In the genomic region with DNA sequence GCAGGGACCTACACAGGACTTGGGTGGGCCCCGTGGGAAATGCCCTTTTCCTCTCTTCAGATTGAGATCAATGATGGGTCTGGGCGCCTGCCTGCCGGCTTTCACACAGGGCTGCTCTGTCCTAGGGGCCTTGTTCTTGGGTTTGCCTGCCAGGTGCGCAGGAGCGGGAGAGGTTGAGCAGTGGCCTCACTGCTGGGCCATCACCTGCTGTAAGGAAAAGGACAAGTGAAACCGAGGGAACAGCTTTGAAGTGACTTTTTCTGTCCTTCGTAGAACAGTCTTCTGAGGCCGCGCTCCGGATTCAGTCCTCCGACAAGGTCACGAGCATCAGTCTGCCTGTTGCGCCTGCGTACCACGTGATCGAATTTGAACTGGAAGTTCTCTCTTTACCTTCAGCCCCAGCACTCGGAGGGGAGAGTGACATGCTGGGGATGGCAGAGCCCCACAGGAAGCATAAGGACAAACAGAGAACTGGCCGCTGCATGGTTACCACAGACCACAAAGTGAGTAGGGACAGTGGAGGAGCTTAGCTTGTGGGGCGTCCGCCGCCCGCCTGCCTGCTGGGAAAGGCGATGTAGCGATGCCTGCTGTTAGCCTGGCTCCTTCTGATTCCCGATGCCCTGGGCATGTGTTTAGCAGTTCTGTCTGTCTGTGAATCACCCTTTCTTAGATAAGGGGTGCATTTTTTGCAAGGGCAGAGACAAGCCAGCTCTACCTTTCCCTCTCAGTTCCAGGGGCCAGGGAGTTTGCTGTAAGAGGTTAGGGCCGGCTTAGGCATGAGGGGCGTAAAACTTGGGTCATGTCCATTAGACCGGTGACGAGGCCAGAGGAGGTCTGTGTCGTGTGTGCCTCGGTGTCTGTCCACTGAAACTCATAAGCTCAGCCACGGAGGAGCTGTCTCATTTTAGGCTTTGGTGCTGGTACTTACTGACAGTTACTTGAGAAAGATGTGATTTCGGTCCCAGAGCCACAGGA, we compare ENCODE assay signal across 11 cellular contexts. TPM values are rescaled to one million over a fixed set of nuclear protein-coding genes. Genes with fewer than 3 reads are reported as not detected.
DNase-seq lines count a peak whose midpoint lies in the region; ATAC-seq and TF ChIP-seq lines count a peak whose summit lies in the region.
"Had no signal": no experiment of that assay in that cellular context is flagged by ENCODE, and none has a peak within 500 bp of the region (broad histone marks: within the 10 kb centered on the region; RNA-seq: fewer than 3 reads in every experiment).

No MANE protein-coding gene starts in this region.

- H3K4me1 ChIP-seq in right cardiac atrium (ENCODE audit: control insufficient read depth, insufficient read depth, low read length): peaks cover 19% of the 10 kb centered on the region
- H3K4me1 ChIP-seq in muscle layer of duodenum (ENCODE audit: control insufficient read depth in 1 of 2, insufficient read depth in 2 of 2, low read length in 2 of 2): peaks cover 9 to 19% of the 10 kb centered on the region in 2 donors
- H3K4me1 ChIP-seq in upper lobe of right lung: peaks cover 27% of the 10 kb centered on the region

- H3K4me3 ChIP-seq in right cardiac atrium (ENCODE audit: low read length): no peak overlapping the region
- no peak overlapping the region for H3K4me3 ChIP-seq in muscle layer of duodenum (ENCODE audit: low read depth in 1 of 2, low read length in 2 of 2)
- H3K4me3 ChIP-seq in upper lobe of right lung: no peak overlapping the region

- H3K27ac ChIP-seq in right cardiac atrium (ENCODE audit: low read length) (no peak overlapping the region), muscle layer of duodenum (ENCODE audit: low read length) (peak overlapping the region; percentile 16), upper lobe of right lung (peak overlapping the region; percentile 51)

- H3K9me3 ChIP-seq in right cardiac atrium (ENCODE audit: control insufficient read depth, low read length): no peaks in the 10 kb centered on the region
- no peaks in the 10 kb centered on the region for H3K9me3 ChIP-seq in muscle layer of duodenum (ENCODE audit: control insufficient read depth in 1 of 2, low read length in 2 of 2)
- H3K9me3 ChIP-seq in upper lobe of right lung: no peaks in the 10 kb centered on the region

- H3K27me3 ChIP-seq in right cardiac atrium (ENCODE audit: control insufficient read depth, insufficient read depth): no peaks in the 10 kb centered on the region
- H3K27me3 ChIP-seq in muscle layer of duodenum (ENCODE audit: low read depth, low read length): no peaks in the 10 kb centered on the region
- H3K27me3 ChIP-seq in upper lobe of right lung: no peaks in the 10 kb centered on the region

- intact Hi-C loops in Right ventricle myocardium superior (cut with DNase I): no loop called here
- intact Hi-C loops in right cardiac atrium (cut with DNase I): no loop called here
- intact Hi-C loops in upper lobe of right lung (cut with DNase I): no loop called here

- no peak for TF ChIP-seq CTCF in upper lobe of right lung (IDR thresholded peaks at IDR 0.05)

- H3K36me3 ChIP-seq in muscle layer of duodenum (ENCODE audit: control insufficient read depth in 1 of 2, insufficient read depth in 2 of 2, low read length in 2 of 2) (peaks cover 56 to 76% of the 10 kb centered on the region in 2 donors), upper lobe of right lung (peaks cover 88% of the 10 kb centered on the region)

- WGBS in right cardiac atrium: 82% methylated on average over 33 of the region's 33 CpGs

- ATAC-seq in Right ventricle myocardium superior (ENCODE audit: poor library complexity): peak; percentile 3
- ATAC-seq in right cardiac atrium: no peak
- ATAC-seq in upper lobe of right lung: peak; percentile 46
- no peak for ATAC-seq in left lobe of liver

- DNase-seq in Right ventricle myocardium superior (peak; percentile 52), right cardiac atrium (no peak), astrocyte of the hippocampus (ENCODE audit: low read depth, low spot score) (peak; percentile 6), upper lobe of right lung (peak; percentile 66), HCEC 1CT (no peak), left lobe of liver (ENCODE audit: low spot score) (no peak)
- no peak for DNase-seq in stimulated activated naive CD4-positive, alpha-beta T cell treated with Interleukin-2 at 50 U/mL for 16 hours (lab: John Stamatoyannopoulos, UW)
- DNase-seq: activated effector memory CD4-positive, alpha-beta T cell treated with anti-CD3 and anti-CD28 coated beads, Interleukin-2, amount 50 U/mL, for 16 hours; NCI-H1436 treated with DMSO at 0.1 percent for 48 hours; stimulated activated CD4-positive, alpha-beta T cell treated with anti-CD3 and anti-CD28 coated beads, Interleukin-2, amount 100 ng/mL, for 48 hours had no signal

RNA-seq across cellular contexts. Expression of a gene that starts 19.5 kb away (rescaled TPM):
- 8.6 TPM for total RNA-seq in Right ventricle myocardium superior
- 1 to 10 TPM in 3 of 4 donors, under 1 TPM in 1; 0.94 to 8.9 (median 2.3) TPM for total RNA-seq in right cardiac atrium
- polyA plus RNA-seq in right cardiac atrium: 1.6 TPM
- total RNA-seq in upper lobe of right lung: 9.9 TPM
- total RNA-seq in left lobe of liver: 4.8 TPM

RNA-seq across cellular contexts. Expression of a gene that starts 45.8 kb away (rescaled TPM):
- total RNA-seq in Right ventricle myocardium superior (146 TPM), right cardiac atrium (10 to 100 TPM in 3 of 4 donors, 1 to 10 TPM in 1; 7.0 to 83.1 (median 14.1) TPM), upper lobe of right lung (44.5 TPM), left lobe of liver (41.2 TPM)
- polyA plus RNA-seq in right cardiac atrium: 12.1 TPM

Comparison
In these comparisons a context has a peak if more than half of its experiments do, and no peak if none do; other contexts are left out.
1. ATAC-seq: peak in Right ventricle myocardium superior (single experiment) and upper lobe of right lung (single experiment); none in right cardiac atrium (0 of 2) and left lobe of liver (single experiment).
2. DNase-seq: peak in Right ventricle myocardium superior (single experiment), astrocyte of the hippocampus (single experiment) and upper lobe of right lung (single experiment); none in right cardiac atrium (0 of 3), HCEC 1CT (single experiment), stimulated activated naive CD4-positive, alpha-beta T cell treated with Interleukin-2 at 50 U/mL for 16 hours (single experiment) and left lobe of liver (single experiment).